Comparison of ENCODE assay signal across 30 cellular contexts in genomic region chr11:22733849-22734248, GRCh38.
"Had no signal": no experiment of that assay in that cellular context is flagged by ENCODE, and none has a peak within 500 bp of the region (broad histone marks: within the 10 kb centered on the region; RNA-seq: fewer than 3 reads in every experiment).

No MANE protein-coding gene starts in this region.

- H3K9me3 ChIP-seq: ascending aorta, breast epithelium, esophagus muscularis mucosa, gastroesophageal sphincter had no signal

- H3K9me3 Mint-ChIP-seq: activated CD4-positive, alpha-beta memory T cell treated with anti-CD3 and anti-CD28 coated beads, Interleukin-2, amount 10 ng/mL, durations not matched to agents 7 days and 5 days; activated CD4-positive, alpha-beta T cell treated with anti-CD3 and anti-CD28 coated beads, Interleukin-2, amount 10 ng/mL, durations not matched to agents 24 days and 14 days; activated naive CD4-positive, alpha-beta T cell treated with anti-CD3 and anti-CD28 coated beads, Interleukin-2, amount 10 ng/mL, durations not matched to agents 7 days and 5 days; activated naive CD4-positive, alpha-beta T cell treated with anti-CD3 and anti-CD28 coated beads, Interleukin-2, amount 50 U/mL, for 72 hours; activated naive CD8-positive, alpha-beta T cell treated with anti-CD3 and anti-CD28 coated beads, Interleukin-2, amount 10 ng/mL, durations not matched to agents 7 days and 5 days; activated T-cell treated with anti-CD3 and anti-CD28 coated beads, Interleukin-2, amount 50 U/mL, for 24 hours; activated T-cell treated with anti-CD3 and anti-CD28 coated beads, Interleukin-2, amount 50 U/mL, for 72 hours; brain; effector memory CD8-positive, alpha-beta T cell had no signal

- DNase-seq: activated CD4-positive, alpha-beta memory T cell treated with anti-CD3 and anti-CD28 coated beads, Interleukin-2, amount 10 ng/mL, durations not matched to agents 7 days and 5 days; activated CD4-positive, alpha-beta T cell treated with anti-CD3 and anti-CD28 coated beads for 36 hours; activated CD4-positive, alpha-beta T cell treated with anti-CD3 and anti-CD28 coated beads, Interleukin-2, amount 10 ng/mL, durations not matched to agents 24 days and 14 days; activated CD4-positive, CD25-positive, alpha-beta regulatory T cell; activated CD4-positive, CD25-positive, alpha-beta regulatory T cell treated with anti-CD3 and anti-CD28 coated beads, Interleukin-2, amount 50 U/mL, for 72 hours; activated CD8-positive, alpha-beta memory T cell treated with anti-CD3 and anti-CD28 coated beads, Interleukin-2, amount 50 U/mL, for 48 hours; activated gamma-delta T cell; activated naive CD4-positive, alpha-beta T cell; activated naive CD4-positive, alpha-beta T cell treated with anti-CD3 and anti-CD28 coated beads, Interleukin-2, amount 10 ng/mL, durations not matched to agents 7 days and 5 days; activated naive CD8-positive, alpha-beta T cell treated with anti-CD3 and anti-CD28 coated beads, Interleukin-2, amount 10 ng/mL, durations not matched to agents 7 days and 5 days; activated T-cell treated with anti-CD3 and anti-CD28 coated beads for 4 hours; activated T-cell treated with anti-CD3 and anti-CD28 coated beads, Interleukin-2, amount 50 U/mL, for 24 hours; activated T-cell treated with anti-CD3 and anti-CD28 coated beads, Interleukin-2, amount 50 U/mL, for 72 hours; central memory CD4-positive, alpha-beta T cell; cortex of kidney; dermis blood vessel endothelial cell; effector CD4-positive, alpha-beta T cell; effector memory CD8-positive, alpha-beta T cell; erythroblast; foreskin keratinocyte; head of caudate nucleus; T-helper 2 cell had no signal

- H3K4me1 Mint-ChIP-seq: activated CD4-positive, alpha-beta memory T cell treated with anti-CD3 and anti-CD28 coated beads, Interleukin-2, amount 10 ng/mL, durations not matched to agents 7 days and 5 days; activated CD4-positive, alpha-beta T cell treated with anti-CD3 and anti-CD28 coated beads for 36 hours; activated CD4-positive, alpha-beta T cell treated with anti-CD3 and anti-CD28 coated beads, Interleukin-2, amount 10 ng/mL, durations not matched to agents 24 days and 14 days; activated naive CD4-positive, alpha-beta T cell treated with anti-CD3 and anti-CD28 coated beads, Interleukin-2, amount 10 ng/mL, durations not matched to agents 7 days and 5 days had no signal

- H3K27ac Mint-ChIP-seq: activated CD4-positive, alpha-beta memory T cell treated with anti-CD3 and anti-CD28 coated beads, Interleukin-2, amount 10 ng/mL, durations not matched to agents 7 days and 5 days; activated CD4-positive, alpha-beta T cell treated with anti-CD3 and anti-CD28 coated beads for 36 hours; activated CD4-positive, alpha-beta T cell treated with anti-CD3 and anti-CD28 coated beads, Interleukin-2, amount 10 ng/mL, durations not matched to agents 24 days and 14 days; activated naive CD4-positive, alpha-beta T cell treated with anti-CD3 and anti-CD28 coated beads, Interleukin-2, amount 10 ng/mL, durations not matched to agents 7 days and 5 days; activated naive CD4-positive, alpha-beta T cell treated with anti-CD3 and anti-CD28 coated beads, Interleukin-2, amount 50 U/mL, for 72 hours; activated naive CD8-positive, alpha-beta T cell treated with anti-CD3 and anti-CD28 coated beads, Interleukin-2, amount 10 ng/mL, durations not matched to agents 7 days and 5 days; activated T-cell treated with anti-CD3 and anti-CD28 coated beads, Interleukin-2, amount 50 U/mL, for 24 hours; activated T-cell treated with anti-CD3 and anti-CD28 coated beads, Interleukin-2, amount 50 U/mL, for 72 hours; effector memory CD8-positive, alpha-beta T cell had no signal

- ATAC-seq: activated CD4-positive, alpha-beta T cell treated with anti-CD3 and anti-CD28 coated beads for 36 hours; activated naive CD4-positive, alpha-beta T cell treated with anti-CD3 and anti-CD28 coated beads, Interleukin-2, amount 50 U/mL, for 72 hours; activated T-cell treated with anti-CD3 and anti-CD28 coated beads, Interleukin-2, amount 50 U/mL, for 72 hours; effector memory CD8-positive, alpha-beta T cell; foreskin keratinocyte; gastroesophageal sphincter had no signal

- H3K27me3 ChIP-seq: ascending aorta, breast epithelium, cardiac muscle cell, esophagus muscularis mucosa, foreskin keratinocyte, gastroesophageal sphincter had no signal

- H3K4me1 ChIP-seq: ascending aorta, breast epithelium, esophagus muscularis mucosa, foreskin keratinocyte, gastroesophageal sphincter had no signal

- H3K36me3 ChIP-seq: ascending aorta, breast epithelium, cardiac muscle cell, esophagus muscularis mucosa, gastroesophageal sphincter had no signal

- H3K27ac ChIP-seq: ascending aorta, breast epithelium, cardiac muscle cell, esophagus muscularis mucosa, foreskin keratinocyte, gastroesophageal sphincter had no signal

- H3K27me3 Mint-ChIP-seq: activated CD4-positive, alpha-beta memory T cell treated with anti-CD3 and anti-CD28 coated beads, Interleukin-2, amount 10 ng/mL, durations not matched to agents 7 days and 5 days; activated CD4-positive, alpha-beta T cell treated with anti-CD3 and anti-CD28 coated beads for 36 hours; activated naive CD4-positive, alpha-beta T cell treated with anti-CD3 and anti-CD28 coated beads, Interleukin-2, amount 10 ng/mL, durations not matched to agents 7 days and 5 days; activated T-cell treated with anti-CD3 and anti-CD28 coated beads, Interleukin-2, amount 50 U/mL, for 24 hours; brain; effector memory CD8-positive, alpha-beta T cell had no signal

- H3K4me3 Mint-ChIP-seq: activated CD4-positive, alpha-beta memory T cell treated with anti-CD3 and anti-CD28 coated beads, Interleukin-2, amount 10 ng/mL, durations not matched to agents 7 days and 5 days; activated CD4-positive, alpha-beta T cell treated with anti-CD3 and anti-CD28 coated beads for 36 hours; activated CD4-positive, alpha-beta T cell treated with anti-CD3 and anti-CD28 coated beads, Interleukin-2, amount 10 ng/mL, durations not matched to agents 24 days and 14 days; activated naive CD4-positive, alpha-beta T cell treated with anti-CD3 and anti-CD28 coated beads, Interleukin-2, amount 10 ng/mL, durations not matched to agents 7 days and 5 days; activated naive CD8-positive, alpha-beta T cell treated with anti-CD3 and anti-CD28 coated beads, Interleukin-2, amount 10 ng/mL, durations not matched to agents 7 days and 5 days; activated T-cell treated with anti-CD3 and anti-CD28 coated beads, Interleukin-2, amount 50 U/mL, for 24 hours; activated T-cell treated with anti-CD3 and anti-CD28 coated beads, Interleukin-2, amount 50 U/mL, for 72 hours; brain; effector memory CD8-positive, alpha-beta T cell had no signal

- H3K4me3 ChIP-seq: ascending aorta, breast epithelium, cardiac muscle cell, esophagus muscularis mucosa, gastroesophageal sphincter had no signal

- H3K36me3 Mint-ChIP-seq: activated naive CD4-positive, alpha-beta T cell treated with anti-CD3 and anti-CD28 coated beads, Interleukin-2, amount 10 ng/mL, durations not matched to agents 7 days and 5 days; activated naive CD4-positive, alpha-beta T cell treated with anti-CD3 and anti-CD28 coated beads, Interleukin-2, amount 50 U/mL, for 72 hours; activated naive CD8-positive, alpha-beta T cell treated with anti-CD3 and anti-CD28 coated beads, Interleukin-2, amount 10 ng/mL, durations not matched to agents 7 days and 5 days; brain had no signal

- FAIRE-seq: colon had no signal
